Comparison of ENCODE assay signal across 16 cellular contexts in the genomic region with DNA sequence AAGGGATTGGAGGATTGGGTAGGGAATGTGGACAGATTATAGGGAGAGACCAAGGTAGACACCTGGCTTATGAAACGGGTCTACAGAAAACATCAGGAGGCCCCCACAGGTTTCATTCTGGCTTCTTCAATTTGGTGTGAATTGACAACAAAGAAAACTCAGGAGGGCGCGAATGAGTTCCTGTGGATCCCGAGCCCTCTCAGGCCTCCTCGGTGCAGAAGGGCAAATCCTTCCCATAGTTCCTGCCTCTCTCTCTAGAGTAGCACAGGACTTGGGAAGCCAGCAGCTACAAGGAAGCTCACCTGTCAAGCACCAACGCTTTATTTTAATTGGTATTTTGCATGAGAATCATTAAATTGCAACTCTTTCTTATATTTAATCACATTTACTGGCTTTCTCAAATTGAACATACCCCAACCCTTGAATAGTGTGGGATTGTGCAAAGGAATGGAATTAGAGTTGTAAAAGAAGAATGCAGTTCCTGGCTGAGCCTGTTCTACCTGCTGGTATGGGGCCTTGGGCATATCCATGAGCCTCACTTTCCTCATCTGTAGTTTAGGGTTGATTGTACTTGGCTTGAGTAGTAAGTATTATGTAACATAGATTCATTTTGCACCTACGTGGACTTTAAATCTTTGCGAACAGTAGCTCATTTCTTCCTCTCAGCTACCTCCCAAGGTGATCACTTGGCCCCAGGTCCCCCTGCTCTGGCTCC. TPM values are rescaled to one million over a fixed set of nuclear protein-coding genes. Genes with fewer than 3 reads are reported as not detected.
A peak's percentile ranks its signal among the peaks of the same experiment; 100 is the strongest.
DNase-seq lines count a peak whose midpoint lies in the region; ATAC-seq and TF ChIP-seq lines count a peak whose summit lies in the region.
"Had no signal": no experiment of that assay in that cellular context is flagged by ENCODE, and none has a peak within 500 bp of the region (broad histone marks: within the 10 kb centered on the region; RNA-seq: fewer than 3 reads in every experiment).

No MANE protein-coding gene starts in this region.

- H3K9ac ChIP-seq in endodermal cell (ENCODE audit: extremely low read depth, low read length, poor library complexity, severe bottlenecking) = no peak overlapping the region
- no peak overlapping the region for H3K9ac ChIP-seq in skeletal muscle satellite cell (ENCODE audit: low read depth, low read length)

- H3K4me3 Mint-ChIP-seq in CD8-positive, alpha-beta T cell = no peak overlapping the region
- H3K4me3 Mint-ChIP-seq in HFFc6 (peak overlapping the region; percentile 39), endodermal cell (no peak overlapping the region)

- no peak for DNase-seq in CD8-positive, alpha-beta T cell
- DNase-seq in HFFc6 = no peak
- DNase-seq in endodermal cell = peak; percentile 84
- no peak for DNase-seq in ovary
- no peak for DNase-seq in lower lobe of right lung
- DNase-seq: C1 segment of cervical spinal cord, DMS153, H7, NCI-H1417 treated with DMSO at 0.1 percent for 48 hours, NCI-H2171, NCI-H774 had no signal

- peak overlapping the region; percentile 61 for H3K4me2 ChIP-seq in skeletal muscle satellite cell (ENCODE audit: low read length)
- H3K4me2 ChIP-seq: A549 had no signal

- intact Hi-C loops in CD8-positive, alpha-beta T cell (cut with DNase I, micrococcal nuclease) = no loop called here
- intact Hi-C loops in ovary (cut with DNase I) = no loop called here
- intact Hi-C loops in lower lobe of right lung (cut with DNase I) = no loop called here

- H3K4me3 ChIP-seq in CD8-positive, alpha-beta T cell (ENCODE audit: low read depth, low read length) = no peak overlapping the region
- H3K4me3 ChIP-seq in endodermal cell (ENCODE audit: low read length) = no peak overlapping the region
- no peak overlapping the region for H3K4me3 ChIP-seq in skeletal muscle satellite cell (ENCODE audit: low read length)
- H3K4me3 ChIP-seq in ovary = no peak overlapping the region
- H3K4me3 ChIP-seq in lower lobe of right lung = no peak overlapping the region
- H3K4me3 ChIP-seq: A549 had no signal

- H3K27ac Mint-ChIP-seq in CD8-positive, alpha-beta T cell = peak overlapping the region; percentile 18
- H3K27ac Mint-ChIP-seq in HFFc6 (peak overlapping the region; percentile 73), endodermal cell (no peak overlapping the region)

- peaks cover 19% of the 10 kb centered on the region for H3K4me1 Mint-ChIP-seq in CD8-positive, alpha-beta T cell (ENCODE audit: low read depth)
- H3K4me1 Mint-ChIP-seq in HFFc6 (ENCODE audit: low read depth) (peaks cover 28% of the 10 kb centered on the region), endodermal cell (peaks cover 44% of the 10 kb centered on the region)

- TF ChIP-seq POLR2A in ovary (IDR thresholded peaks at IDR 0.05) = no peak

- no peaks in the 10 kb centered on the region for H3K36me3 ChIP-seq in CD8-positive, alpha-beta T cell (ENCODE audit: insufficient read depth, low read length)
- H3K36me3 ChIP-seq in endodermal cell (ENCODE audit: control insufficient read depth, insufficient read depth, low read length) = no peaks in the 10 kb centered on the region
- H3K36me3 ChIP-seq in skeletal muscle satellite cell (ENCODE audit: insufficient read depth, low read length) = no peaks in the 10 kb centered on the region
- no peaks in the 10 kb centered on the region for H3K36me3 ChIP-seq in ovary
- H3K36me3 ChIP-seq in lower lobe of right lung = no peaks in the 10 kb centered on the region

- TF ChIP-seq EP300 in ovary (IDR thresholded peaks at IDR 0.05) = no peak

- CTCF ChIA-PET in CD8-positive, alpha-beta T cell (lab: Charles Lee) = no interaction called here

- no peak for ATAC-seq in CD8-positive, alpha-beta T cell
- ATAC-seq in GM21515 (IDR thresholded peaks at IDR 0.05; ENCODE audit: unreplicated experiment) (no peak), lower lobe of right lung (no peak)
- ATAC-seq: A549 had no signal

- no peak overlapping the region for H3K27ac ChIP-seq in CD8-positive, alpha-beta T cell (ENCODE audit: low read depth, low read length)
- H3K27ac ChIP-seq in endodermal cell (ENCODE audit: low read depth, low read length) (no peak overlapping the region), ovary (no peak overlapping the region), lower lobe of right lung (no peak overlapping the region)
- H3K27ac ChIP-seq: A549, HL-60 had no signal

- H3K27me3 Mint-ChIP-seq in CD8-positive, alpha-beta T cell (ENCODE audit: low read depth) = no peaks in the 10 kb centered on the region
- H3K27me3 Mint-ChIP-seq in HFFc6 (ENCODE audit: insufficient read depth) (no peaks in the 10 kb centered on the region), endodermal cell (ENCODE audit: insufficient read depth) (no peaks in the 10 kb centered on the region)

- H3K27me3 ChIP-seq in CD8-positive, alpha-beta T cell (ENCODE audit: insufficient read depth, low read length) = no peaks in the 10 kb centered on the region
- H3K27me3 ChIP-seq in endodermal cell (ENCODE audit: control insufficient read depth, insufficient read depth, low read length, poor library complexity, severe bottlenecking) (no peaks in the 10 kb centered on the region), skeletal muscle satellite cell (ENCODE audit: control insufficient read depth, insufficient read depth, low read length) (no peaks in the 10 kb centered on the region), ovary (no peaks in the 10 kb centered on the region), lower lobe of right lung (ENCODE audit: low read depth) (no peaks in the 10 kb centered on the region)

- H3K9me3 ChIP-seq in CD8-positive, alpha-beta T cell (ENCODE audit: low read length) = no peaks in the 10 kb centered on the region
- H3K9me3 ChIP-seq in endodermal cell (ENCODE audit: control insufficient read depth, low read length) (no peaks in the 10 kb centered on the region), skeletal muscle satellite cell (replicated peaks; ENCODE audit: low read length) (no peaks in the 10 kb centered on the region), ovary (no peaks in the 10 kb centered on the region), lower lobe of right lung (no peaks in the 10 kb centered on the region)
- H3K9me3 ChIP-seq: A549, Caco-2 had no signal

- H3K4me1 ChIP-seq in CD8-positive, alpha-beta T cell (ENCODE audit: insufficient read depth, low read length) = peaks cover 4% of the 10 kb centered on the region
- H3K4me1 ChIP-seq in endodermal cell (ENCODE audit: control insufficient read depth, insufficient read depth, low read length) (peaks cover 25% of the 10 kb centered on the region), skeletal muscle satellite cell (ENCODE audit: control insufficient read depth, insufficient read depth, low read length) (peaks cover 19% of the 10 kb centered on the region), ovary (ENCODE audit: insufficient read depth) (no peaks in the 10 kb centered on the region), lower lobe of right lung (peaks cover 9% of the 10 kb centered on the region)
- H3K4me1 ChIP-seq: A549 had no signal

- 70 to 78% methylated on average over 6 to 8 of the region's 8 CpGs for WGBS in endodermal cell (ENCODE audit: insufficient coverage in 1 of 2, insufficient read length in 1 of 2), 2 experiments
- 90 to 95% (median 94%) methylated on average over 8 of the region's 8 CpGs for WGBS in ovary, 3 donors

- H3K9me3 Mint-ChIP-seq in CD8-positive, alpha-beta T cell = no peaks in the 10 kb centered on the region
- H3K9me3 Mint-ChIP-seq in HFFc6 (no peaks in the 10 kb centered on the region), endodermal cell (no peaks in the 10 kb centered on the region)

- H3K36me3 Mint-ChIP-seq in CD8-positive, alpha-beta T cell = no peaks in the 10 kb centered on the region
- no peaks in the 10 kb centered on the region for H3K36me3 Mint-ChIP-seq in HFFc6 (ENCODE audit: low read depth)
- peaks cover 6% of the 10 kb centered on the region for H3K36me3 Mint-ChIP-seq in endodermal cell (ENCODE audit: low read depth)

- POLR2A ChIA-PET in CD8-positive, alpha-beta T cell (lab: Charles Lee) = interaction anchor here (1.1 kb wide), 1 partner anchor 10 kb away, joined by 6 read pairs; no protein-coding TSS in a partner anchor

- no peak for TF ChIP-seq CTCF in CD8-positive, alpha-beta T cell (IDR thresholded peaks at IDR 0.05)
- no peak for TF ChIP-seq CTCF in HFFc6 (IDR thresholded peaks at IDR 0.05)
- no peak for TF ChIP-seq CTCF in endodermal cell (conservative IDR thresholded peaks at IDR 0.05)
- no peak for TF ChIP-seq CTCF in ovary (IDR thresholded peaks at IDR 0.05)
- TF ChIP-seq CTCF in lower lobe of right lung (IDR thresholded peaks at IDR 0.05) = no peak

RNA-seq across cellular contexts. Expression of a gene that starts 56.4 kb away (rescaled TPM):
- total RNA-seq in CD8-positive, alpha-beta T cell = 10 to 100 TPM; 16.5 to 17.8 TPM
- total RNA-seq in HFFc6 (2021; fragmentation: NEBNext Ultra II Directional; extraction: Animal tissue kit (Norgen Biotek cat#: 25700)) = 10 to 100 TPM; 66.7 to 92.7 (median 84.1) TPM
- total RNA-seq in endodermal cell = 100 to 1,000 TPM; 164 to 222 TPM
- 42.0 TPM for polyA plus RNA-seq in endodermal cell (2013, experiment 1 of 2)
- 48.6 TPM for polyA plus RNA-seq in endodermal cell (2013, experiment 2 of 2)
- total RNA-seq in skeletal muscle satellite cell (2012; rRNA removed) = 33.7 and 35.4 TPM in 2 replicates
- 10 to 100 TPM; 29.0 to 76.2 (median 47.9) TPM for total RNA-seq in ovary
- polyA plus RNA-seq in ovary = 10 to 100 TPM in 1 of 2 donors, 1 to 10 TPM in 1; 9.8 to 21.4 TPM
- 115 TPM for total RNA-seq in lower lobe of right lung
